1 cellular context compared by ENCODE assay signal in genomic region chr11:65854161-65854592, GRCh38.
TF ChIP-seq lines count a peak whose summit lies in the region.

No MANE protein-coding gene starts in this region.

TF ChIP-seq in K562, 482 proteins besides CTCF, POLR2A, EP300 and RAD21:
- 0 out of 2 replicates have a peak, but pooled peaks have one; percentile 10 for TF ChIP-seq SUPT5H (IDR thresholded peaks at IDR 0.05)
- TF ChIP-seq GABPB1 (CRISPR knock-in tag; IDR thresholded peaks at IDR 0.05), result peak; percentile 33; the same call in 1 of the 2 replicates
- TF ChIP-seq ZBTB49 (CRISPR knock-in tag; IDR thresholded peaks at IDR 0.05; ENCODE audit: borderline replicate concordance), result 0 out of 2 replicates have a peak, but pooled peaks have one; percentile 62
- TF ChIP-seq HOXB6 (CRISPR knock-in tag; IDR thresholded peaks at IDR 0.05; ENCODE audit: borderline replicate concordance), result no peak
- TF ChIP-seq ZNF764 (CRISPR knock-in tag; IDR thresholded peaks at IDR 0.05; ENCODE audit: low read depth), result no peak
- TF ChIP-seq THRAP3 (IDR thresholded peaks at IDR 0.05; ENCODE audit: borderline replicate concordance), result no peak
- TF ChIP-seq SP1 (CRISPR knock-in tag; IDR thresholded peaks at IDR 0.05), result 0 out of 2 replicates have a peak, but pooled peaks have one; percentile 7
